Comparison of ENCODE assay signal across 20 cellular contexts in the genomic region with DNA sequence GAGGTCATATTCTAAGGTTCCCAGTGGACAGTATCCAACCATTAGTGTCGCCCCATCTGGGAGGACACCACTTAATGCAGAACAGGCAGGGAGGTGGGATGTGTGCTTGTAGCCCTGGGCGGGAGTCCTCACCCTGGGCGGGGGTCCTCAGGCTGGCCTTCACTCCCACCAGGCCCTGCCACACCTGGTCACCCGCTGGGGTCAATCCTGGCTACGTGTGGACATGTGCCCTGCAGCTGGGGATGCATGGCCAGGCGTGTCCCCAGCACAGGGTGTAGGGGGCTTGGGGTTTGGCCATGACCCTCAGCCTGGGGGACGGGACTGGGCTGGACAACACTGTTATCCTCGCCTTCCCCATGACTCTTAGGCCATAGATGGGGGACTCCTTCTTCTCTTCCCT. TPM values are rescaled to one million over a fixed set of nuclear protein-coding genes. Genes with fewer than 3 reads are reported as not detected.
A peak's percentile ranks its signal among the peaks of the same experiment; 100 is the strongest.
DNase-seq lines count a peak whose midpoint lies in the region; ATAC-seq and TF ChIP-seq lines count a peak whose summit lies in the region.
"Had no signal": no experiment of that assay in that cellular context is flagged by ENCODE, and none has a peak within 500 bp of the region (broad histone marks: within the 10 kb centered on the region; RNA-seq: fewer than 3 reads in every experiment).

No MANE protein-coding gene starts in this region.

- H3K4me1 ChIP-seq in left ventricle myocardium inferior (peaks cover 4% of the 10 kb centered on the region), right cardiac atrium (ENCODE audit: control insufficient read depth, insufficient read depth, low read length) (no peaks in the 10 kb centered on the region), neuronal stem cell (ENCODE audit: control insufficient read depth in 2 of 2, insufficient read depth in 1 of 2, low read depth in 1 of 2, low read length in 2 of 2) (peaks cover 2 to 4% of the 10 kb centered on the region in 2 donors)
- H3K4me1 ChIP-seq: A549 had no signal

- H3K9me3 ChIP-seq in left ventricle myocardium inferior (replicated peaks): no peaks in the 10 kb centered on the region
- no peaks in the 10 kb centered on the region for H3K9me3 ChIP-seq in right cardiac atrium (ENCODE audit: control insufficient read depth, low read length)
- H3K9me3 ChIP-seq in neuronal stem cell (replicated peaks in 1 of 2; ENCODE audit: control insufficient read depth in 2 of 2, insufficient read depth in 1 of 2, low read depth in 1 of 2, low read length in 2 of 2): peaks cover 0 to 4% of the 10 kb centered on the region in 2 donors
- H3K9me3 ChIP-seq: A549, Caco-2 had no signal

- H3K36me3 ChIP-seq in left ventricle myocardium inferior: no peaks in the 10 kb centered on the region
- H3K36me3 ChIP-seq in neuronal stem cell (replicated peaks in 1 of 2; ENCODE audit: control insufficient read depth in 2 of 2, insufficient read depth in 2 of 2, low read length in 2 of 2): no peaks in the 10 kb centered on the region
- H3K36me3 ChIP-seq: BLaER1 treated with 17β-estradiol and CSF1 and Interleukin-3, amounts not matched to agents 10 nM and 100 nM had no signal

- peak overlapping the region; percentile 6 for H2BK5ac ChIP-seq in neuronal stem cell (ENCODE audit: low read length)

- peak overlapping the region; percentile 72 for H2BK15ac ChIP-seq in neuronal stem cell (ENCODE audit: low read length)

- no peak overlapping the region for H4K91ac ChIP-seq in neuronal stem cell (ENCODE audit: low read depth, low read length, poor library complexity)

- H3K14ac ChIP-seq in neuronal stem cell (ENCODE audit: low read length): no peak overlapping the region

- no peak overlapping the region for H4K8ac ChIP-seq in neuronal stem cell (ENCODE audit: low read depth, low read length)

- H3K4ac ChIP-seq in neuronal stem cell (ENCODE audit: low read length): no peak overlapping the region

- H3K27me3 ChIP-seq in left ventricle myocardium inferior (ENCODE audit: low read depth) (peaks cover 37% of the 10 kb centered on the region), right cardiac atrium (ENCODE audit: control insufficient read depth, insufficient read depth) (no peaks in the 10 kb centered on the region), neuronal stem cell (ENCODE audit: control insufficient read depth in 3 of 3, insufficient read depth in 3 of 3, low read depth in 1 of 3, low read length in 3 of 3) (peaks cover 0 to 4% (median 0%) of the 10 kb centered on the region in 3 experiments)

- H2AFZ ChIP-seq in neuronal stem cell (ENCODE audit: low read length): no peak overlapping the region

- TF ChIP-seq CTCF in left ventricle myocardium inferior (IDR thresholded peaks at IDR 0.05; ENCODE audit: borderline replicate concordance): no peak

- H3K4me3 ChIP-seq in left ventricle myocardium inferior (no peak overlapping the region), right cardiac atrium (ENCODE audit: low read length) (no peak overlapping the region), neuronal stem cell (ENCODE audit: low read length in 2 of 2) (no peak overlapping the region)
- H3K4me3 ChIP-seq: A549; BLaER1 treated with 17β-estradiol and CSF1 and Interleukin-3, amounts not matched to agents 10 nM and 100 nM had no signal

- H3K27ac ChIP-seq in left ventricle myocardium inferior (replicated peaks) (no peak overlapping the region), right cardiac atrium (ENCODE audit: low read length) (no peak overlapping the region), neuronal stem cell (replicated peaks; ENCODE audit: low read length) (no peak overlapping the region)
- H3K27ac ChIP-seq: 22Rv1; A549; BLaER1 treated with 17β-estradiol and CSF1 and Interleukin-3, amounts not matched to agents 10 nM and 100 nM; C4-2B had no signal

- intact Hi-C loops in Right ventricle myocardium inferior (cut with DNase I) (no loop called here), left ventricle myocardium inferior (cut with micrococcal nuclease) (loop anchor here (10.0 kb wide), 1 partner anchor 459 kb away; a partner anchor contains a TSS), right cardiac atrium (cut with DNase I) (loop anchor here in 2 of 4 donors (5.0 to 10.0 kb wide), 2 partner anchors 467 to 469 kb away; no protein-coding TSS in a partner anchor), cardiac septum (cut with DNase I) (no loop called here)

- no peak overlapping the region for H3K4me2 ChIP-seq in neuronal stem cell (ENCODE audit: insufficient read depth, low read length, poor library complexity, severe bottlenecking)
- H3K4me2 ChIP-seq: A549 had no signal

- no peaks in the 10 kb centered on the region for H3K79me1 ChIP-seq in neuronal stem cell (ENCODE audit: low read depth, low read length)

- H2BK12ac ChIP-seq in neuronal stem cell (ENCODE audit: low read length): peak overlapping the region; percentile 14

- peak overlapping the region; percentile 19 for H2BK120ac ChIP-seq in neuronal stem cell (ENCODE audit: low read depth, low read length)

- WGBS in right cardiac atrium: 74% methylated on average over 8 of the region's 8 CpGs
- WGBS in neuronal stem cell (ENCODE audit: extremely low coverage in 2 of 2, insufficient read length in 2 of 2, insufficient replicate concordance in 1 of 2), 2 donors: no CpG with 5 or more reads among the region's 8 CpGs

- DNase-seq in Right ventricle myocardium inferior (ENCODE audit: missing footprints): peak; percentile 14
- no peak for DNase-seq in left ventricle myocardium inferior
- DNase-seq in right cardiac atrium: peak in 2 of 3 donors; percentile 34 to 44
- DNase-seq in cardiac septum (ENCODE audit: low spot score): no peak
- DNase-seq in neuronal stem cell (ENCODE audit: low spot score): no peak
- DNase-seq: AML-193; Caco-2; Calu3; CD4-positive, alpha-beta T cell; CD8-positive, alpha-beta T cell; DMS79 treated with DMSO at 0.1 percent for 48 hours; GF-D8 had no signal

- no peak for ATAC-seq in Right ventricle myocardium inferior
- no peak for ATAC-seq in right cardiac atrium
- no peak for ATAC-seq in GM19455 (IDR thresholded peaks at IDR 0.05; ENCODE audit: unreplicated experiment)
- ATAC-seq: A549; CD8-positive, alpha-beta T cell had no signal

- H3K9ac ChIP-seq in neuronal stem cell (ENCODE audit: low read depth, low read length, poor library complexity): no peak overlapping the region
- H3K9ac ChIP-seq: BLaER1 treated with 17β-estradiol and CSF1 and Interleukin-3, amounts not matched to agents 10 nM and 100 nM had no signal

- peak overlapping the region; percentile 53 for H3K18ac ChIP-seq in neuronal stem cell (ENCODE audit: low read length)

- H3K23ac ChIP-seq in neuronal stem cell (ENCODE audit: low read depth, low read length, poor library complexity): peak overlapping the region; percentile 67

- H2AK5ac ChIP-seq in neuronal stem cell (ENCODE audit: low read depth, low read length): no peak overlapping the region

RNA-seq across cellular contexts. Expression of a gene that starts 18.8 kb away (rescaled TPM):
- total RNA-seq in Right ventricle myocardium inferior: not detected
- total RNA-seq in left ventricle myocardium inferior: not detected
- total RNA-seq in right cardiac atrium: not detected
- 0.02 TPM for polyA plus RNA-seq in right cardiac atrium
- not detected for total RNA-seq in cardiac septum
- polyA plus RNA-seq in neuronal stem cell (2013, experiment 1 of 2): 0.01 TPM
- polyA plus RNA-seq in neuronal stem cell (2013, experiment 2 of 2): 0.01 TPM
- total RNA-seq: A172, B cell, Caco-2, Calu3 had no signal
- polyA plus RNA-seq: A549, BJ had no signal

RNA-seq across cellular contexts. Expression of a gene that starts 19.3 kb away (rescaled TPM):
- total RNA-seq in Right ventricle myocardium inferior: 40.0 TPM
- total RNA-seq in left ventricle myocardium inferior: 41.8 TPM
- total RNA-seq in right cardiac atrium: 10 to 100 TPM; 36.5 to 46.8 (median 41.0) TPM
- polyA plus RNA-seq in right cardiac atrium: 36.4 TPM
- total RNA-seq in cardiac septum: 43.0 TPM
- 1.2 TPM for polyA plus RNA-seq in neuronal stem cell (2013, experiment 1 of 2)
- polyA plus RNA-seq in neuronal stem cell (2013, experiment 2 of 2): 1.1 TPM
- polyA plus RNA-seq: BJ had no signal

RNA-seq across cellular contexts. Expression of a gene that starts 25.0 kb away (rescaled TPM):
- total RNA-seq in Right ventricle myocardium inferior (31.4 TPM), left ventricle myocardium inferior (31.7 TPM), right cardiac atrium (10 to 100 TPM; 30.5 to 50.4 (median 37.1) TPM), cardiac septum (36.2 TPM)
- polyA plus RNA-seq in right cardiac atrium: 31.8 TPM
- polyA plus RNA-seq in neuronal stem cell (2013, experiment 1 of 2): 50.8 TPM
- 54.1 TPM for polyA plus RNA-seq in neuronal stem cell (2013, experiment 2 of 2)

RNA-seq across cellular contexts. Expression of a gene that starts 48.4 kb away (rescaled TPM):
- total RNA-seq in Right ventricle myocardium inferior (531 TPM), left ventricle myocardium inferior (412 TPM), right cardiac atrium (100 to 1,000 TPM; 677 to 920 (median 748) TPM), cardiac septum (663 TPM)
- polyA plus RNA-seq in right cardiac atrium: 869 TPM
- 200 TPM for polyA plus RNA-seq in neuronal stem cell (2013, experiment 1 of 2)
- 195 TPM for polyA plus RNA-seq in neuronal stem cell (2013, experiment 2 of 2)

Comparison
In these comparisons a context has a peak if more than half of its experiments do, and no peak if none do; other contexts are left out.
1. DNase-seq: peak in Right ventricle myocardium inferior (single experiment) and right cardiac atrium (2 of 3); none in left ventricle myocardium inferior (single experiment), cardiac septum (single experiment) and neuronal stem cell (single experiment).